21 cellular contexts compared by ENCODE assay signal in genomic region chr1:205932776-205933175, GRCh38. TPM values are rescaled to one million over a fixed set of nuclear protein-coding genes. Genes with fewer than 3 reads are reported as not detected.
A peak's percentile ranks its signal among the peaks of the same experiment; 100 is the strongest.
DNase-seq lines count a peak whose midpoint lies in the region; ATAC-seq, FAIRE-seq and TF ChIP-seq lines count a peak whose summit lies in the region.
"Had no signal": no experiment of that assay in that cellular context is flagged by ENCODE, and none has a peak within 500 bp of the region (broad histone marks: within the 10 kb centered on the region; RNA-seq: fewer than 3 reads in every experiment).

No MANE protein-coding gene starts in this region.

- DNase-seq in A549 (ENCODE audit: low read depth in 1 of 2, low spot score in 1 of 2) (no peak), PC-3 (no peak), H1 (ENCODE audit: low read depth in 1 of 2, low spot score in 2 of 2) (no peak), osteoblast (ENCODE audit: insufficient read length, low spot score, missing footprints) (peak; percentile 60), DMS153 treated with DMSO at 0.1 percent for 48 hours (lab: John Stamatoyannopoulos, UW; ENCODE audit: unreplicated experiment) (no peak), MG63 (no peak), A172 (ENCODE audit: low spot score) (no peak), NCI-H1417 (lab: John Stamatoyannopoulos, UW) (no peak)
- DNase-seq: BE2C; CD4-positive, alpha-beta memory T cell; EL; H7; NCI-H1417 treated with DMSO at 0.1 percent for 48 hours; NCI-H1930; NCI-H345; NCI-H524 treated with DMSO at 0.1 percent for 48 hours had no signal

- H2BK15ac ChIP-seq in H1 (ENCODE audit: low read length) = peak overlapping the region; percentile 77; the same call in 1 of the 2 replicates

- H3K23me2 ChIP-seq in H1 (ENCODE audit: low read depth, low read length) = no peaks in the 10 kb centered on the region; the same call in 1 of the 2 replicates

- H3K4me1 ChIP-seq in A549 (peaks cover 54% of the 10 kb centered on the region), PC-3 (ENCODE audit: insufficient read depth, low read length) (peaks cover 33% of the 10 kb centered on the region), H1 (replicated peaks in 1 of 4; ENCODE audit: control insufficient read depth in 3 of 4, insufficient read depth in 4 of 4, low read length in 3 of 4) (peaks cover 0 to 9% (median 3%) of the 10 kb centered on the region in 4 experiments; a peak in 2 of 7 replicates), osteoblast (ENCODE audit: insufficient read depth, low read length) (peaks cover 32% of the 10 kb centered on the region)
- H3K4me1 ChIP-seq: BE2C had no signal

- peak overlapping the region; percentile 80; the same call in 1 of the 2 replicates for H2BK5ac ChIP-seq in H1 (ENCODE audit: low read depth, low read length)

- H3K27ac ChIP-seq in A549 (peak overlapping the region; percentile 84 to 93), PC-3 (ENCODE audit: low read length) (peak overlapping the region; percentile 80), H1 (ENCODE audit: low read depth, low read length) (no peak overlapping the region), osteoblast (ENCODE audit: low read depth, low read length) (no peak overlapping the region)
- H3K27ac ChIP-seq: 22Rv1, KMS-11 had no signal

- BruUV-seq in PC-3 (replicated peaks; lab: Mats Ljungman, UMichigan) = no TSS peak

- TF ChIP-seq EP300 in A549 (IDR thresholded peaks at IDR 0.05) (no peak), H1 (IDR thresholded peaks at IDR 0.05; ENCODE audit: borderline replicate concordance in 1 of 2, low read depth in 2 of 2, low read length in 2 of 2) (no peak)

- H3K4me3 ChIP-seq in A549 (no peak overlapping the region), PC-3 (ENCODE audit: low read length) (no peak overlapping the region), H1 (ENCODE audit: extremely low read depth in 1 of 4, insufficient read depth in 2 of 4, low read depth in 3 of 4, low read length in 4 of 4) (no peak overlapping the region), osteoblast (ENCODE audit: insufficient read depth, low read length) (no peak overlapping the region), MG63 (no peak overlapping the region)

- no peak overlapping the region for H2BK120ac ChIP-seq in H1 (replicated peaks; ENCODE audit: low read depth, low read length)

- peak overlapping the region; percentile 91; the same call in 1 of the 2 replicates for H2AK5ac ChIP-seq in H1 (ENCODE audit: low read depth, low read length)

- intact Hi-C loops in PC-3 (cut with micrococcal nuclease) = no loop called here

- no peak overlapping the region for H3K4ac ChIP-seq in H1 (replicated peaks; ENCODE audit: insufficient read length, low read depth, low read length)

- WGBS in A549 (ENCODE audit: missing lambda C conversion rate) = 91% methylated on average over 6 of the region's 6 CpGs
- 90% methylated on average over 6 of the region's 6 CpGs; no CpG with 5 or more reads in 1 of the 2 experiments for WGBS in H1 (ENCODE audit: extremely low coverage in 1 of 2, insufficient coverage in 1 of 2, insufficient read length in 1 of 2, insufficient replicate concordance in 2 of 2, low coverage in 1 of 2, low lambda C conversion rate in 2 of 2, missing lambda C conversion rate in 1 of 2), 2 experiments

- H2BK20ac ChIP-seq in H1 (ENCODE audit: low read length) = peak overlapping the region; percentile 87; the same call in 1 of the 2 replicates

- TF ChIP-seq CTCF in A549 (IDR thresholded peaks at IDR 0.05) (no peak), PC-3 (conservative IDR thresholded peaks at IDR 0.05; ENCODE audit: low read depth, low read length) (no peak), H1 (IDR thresholded peaks at IDR 0.05; ENCODE audit: control extremely low read depth in 1 of 3, insufficient read depth in 1 of 3, low read depth in 1 of 3, low read length in 3 of 3) (no peak), osteoblast (IDR thresholded peaks at IDR 0.05; ENCODE audit: extremely low read depth, low read depth, low read length) (no peak)

- CTCF ChIA-PET in A549 (lab: Yijun Ruan, JAX) (interaction anchor here (0.9 to 23.3 kb wide), 3 partner anchors 10 to 49 kb away, joined by 3 to 822 read pairs (median 49); partner anchors contain the start of gene SLC26A9), PC-3 (lab: Charles Lee) (interaction anchor here (0.9 kb wide), 1 partner anchor 45 kb away, joined by 3 read pairs; no protein-coding TSS in a partner anchor), H1 (lab: Charles Lee; ENCODE audit: partially characterized antibody) (interaction anchor here (0.6 to 2.2 kb wide), 11 partner anchors 8 to 176 kb away, joined by 3 to 8 read pairs (median 4); no protein-coding TSS in a partner anchor)

- TF ChIP-seq RAD21 in A549 (conservative IDR thresholded peaks at IDR 0.05 in 1 of 2, IDR thresholded peaks at IDR 0.05 in 1 of 2) (no peak), H1 (IDR thresholded peaks at IDR 0.05 in 1 of 2, conservative IDR thresholded peaks at IDR 0.05 in 1 of 2; ENCODE audit: low read depth in 2 of 2, low read length in 2 of 2) (no peak)

- TF ChIP-seq POLR2A in A549 (IDR thresholded peaks at IDR 0.05; ENCODE audit: low read length) (no peak), H1 (IDR thresholded peaks at IDR 0.05; ENCODE audit: control extremely low read depth in 1 of 2, low read depth in 2 of 2, low read length in 2 of 2) (no peak)

- H4K20me1 ChIP-seq in PC-3 (ENCODE audit: low read length) (no peaks in the 10 kb centered on the region), H1 (replicated peaks in 1 of 2; ENCODE audit: control insufficient read depth in 1 of 2, insufficient read depth in 2 of 2, low read length in 2 of 2) (no peaks in the 10 kb centered on the region), osteoblast (ENCODE audit: insufficient read depth, low read length) (no peaks in the 10 kb centered on the region)

- no peak overlapping the region for H3K56ac ChIP-seq in H1 (replicated peaks; ENCODE audit: insufficient read length, low read depth, low read length)

- H3K9me3 ChIP-seq in A549 (no peaks in the 10 kb centered on the region), PC-3 (ENCODE audit: low read length) (no peaks in the 10 kb centered on the region), H1 (ENCODE audit: insufficient read depth in 2 of 2, low read depth in 1 of 2, low read length in 1 of 2) (no peaks in the 10 kb centered on the region), osteoblast (ENCODE audit: low read depth, low read length) (no peaks in the 10 kb centered on the region), MG63 (no peaks in the 10 kb centered on the region; the same call in 1 of the 2 replicates)
- H3K9me3 ChIP-seq: BE2C had no signal

- peak overlapping the region; percentile 68 for H3K18ac ChIP-seq in H1 (ENCODE audit: extremely low read depth, low read length)

- H3K4me2 ChIP-seq in A549 (peak overlapping the region; percentile 65), PC-3 (ENCODE audit: low read length) (0 out of 2 replicates have a peak overlapping the region, but pooled peaks have one; percentile 37), H1 (ENCODE audit: insufficient read depth in 1 of 2, low read depth in 2 of 2, low read length in 2 of 2) (no peak overlapping the region), osteoblast (ENCODE audit: insufficient read depth, low read length) (no peak overlapping the region)
- H3K4me2 ChIP-seq: KMS-11 had no signal

- no peak overlapping the region for H4K5ac ChIP-seq in H1 (ENCODE audit: insufficient read length, low read depth, low read length)

- H3K27me3 ChIP-seq in PC-3 (ENCODE audit: low read length) (no peaks in the 10 kb centered on the region), H1 (replicated peaks in 1 of 4; ENCODE audit: control insufficient read depth in 3 of 4, extremely low read depth in 1 of 4, insufficient read depth in 3 of 4, low read length in 3 of 4) (no peaks in the 10 kb centered on the region; a peak in 1 of 7 replicates), osteoblast (ENCODE audit: insufficient read depth, low read length) (no peaks in the 10 kb centered on the region), MG63 (no peaks in the 10 kb centered on the region)

- H3K9me2 ChIP-seq in PC-3 (replicated peaks; ENCODE audit: low read length) = no peaks in the 10 kb centered on the region

- no peak overlapping the region; the same call in 1 of the 2 replicates for H3K9ac ChIP-seq in PC-3 (ENCODE audit: low read length)
- H3K9ac ChIP-seq in H1 (replicated peaks in 1 of 4; ENCODE audit: extremely low read depth in 1 of 4, low read depth in 3 of 4, low read length in 3 of 4) = no peak overlapping the region
- H3K9ac ChIP-seq: KMS-11 had no signal

- no peak overlapping the region for H4K91ac ChIP-seq in H1 (replicated peaks; ENCODE audit: insufficient read length, low read length)

- no peak overlapping the region for H3K23ac ChIP-seq in H1 (ENCODE audit: insufficient read length)

- no peak for FAIRE-seq in A549 (lab: Jason Lieb, UNC)
- no peak for FAIRE-seq in H1 (lab: Jason Lieb, UNC)
- FAIRE-seq: GM12891 had no signal

- no peaks in the 10 kb centered on the region for H3K36me3 ChIP-seq in PC-3 (ENCODE audit: low read depth, low read length)
- no peaks in the 10 kb centered on the region for H3K36me3 ChIP-seq in H1 (ENCODE audit: control insufficient read depth in 2 of 4, insufficient read depth in 4 of 4, low read length in 3 of 4)
- no peaks in the 10 kb centered on the region for H3K36me3 ChIP-seq in osteoblast (ENCODE audit: insufficient read depth, low read length)
- no peaks in the 10 kb centered on the region for H3K36me3 ChIP-seq in MG63
- H3K36me3 ChIP-seq: BE2C had no signal

- H3K79me2 ChIP-seq in PC-3 (ENCODE audit: low read length) = no peaks in the 10 kb centered on the region
- H3K79me2 ChIP-seq in H1 (ENCODE audit: control insufficient read depth in 1 of 2, insufficient read depth in 2 of 2, low read length in 2 of 2) = no peaks in the 10 kb centered on the region
- no peaks in the 10 kb centered on the region for H3K79me2 ChIP-seq in osteoblast (ENCODE audit: insufficient read depth, low read length)

- peak overlapping the region; percentile 98; the same call in 1 of the 2 replicates for H2BK12ac ChIP-seq in H1 (ENCODE audit: low read depth, low read length)

- ATAC-seq in A549 (no peak), PC-3 (no peak)
- ATAC-seq: Panc1 had no signal

- no peak overlapping the region for H3K14ac ChIP-seq in H1 (ENCODE audit: insufficient read length)

- POLR2A ChIA-PET in A549 (lab: Yijun Ruan, JAX) (no interaction called here), PC-3 (lab: Charles Lee; ENCODE audit: unreplicated experiment) (no interaction called here), H1 (lab: Charles Lee; ENCODE audit: partially characterized antibody) (no interaction called here)

- H2AFZ ChIP-seq in PC-3 (ENCODE audit: low read length) (no peak overlapping the region), H1 (ENCODE audit: low read length) (no peak overlapping the region), osteoblast (ENCODE audit: low read length) (no peak overlapping the region)

- H4K8ac ChIP-seq in H1 (ENCODE audit: extremely low read depth, insufficient read depth, low read length) = peak overlapping the region; percentile 52; the same call in 1 of the 2 replicates

- H3K79me1 ChIP-seq in H1 (ENCODE audit: low read depth, low read length) = no peaks in the 10 kb centered on the region

- no peaks in the 10 kb centered on the region for H3F3A ChIP-seq in PC-3 (ENCODE audit: low read length, unreplicated experiment)

RNA-seq across cellular contexts. Expression of gene SLC26A9, which starts 10.5 kb away (rescaled TPM):
- polyA plus RNA-seq in A549 (2011; rRNA removed) (0.98 and 1.1 TPM in 2 replicates), A549 (2017; fragmentation: RNase III; extraction: RNeasy Plus Mini Kit Qiagen cat#74134 plus additional on column Dnase treatment) (0.14 to 0.18 TPM (median 0.16 TPM) in 3 replicates), H1 (2011; rRNA removed) (0.03 TPM in 1 of 2 replicates, not detected in the other)
- 0.19 and 0.30 TPM in 2 replicates for polyA plus RNA-seq in A549 (2012; cell fraction: cytosol; rRNA removed)
- polyA plus RNA-seq in A549 (2012; cell fraction: nucleus; rRNA removed) = 0.50 and 0.76 TPM in 2 replicates
- 1.1 and 1.3 TPM in 2 replicates for polyA minus RNA-seq in A549 (2011; rRNA and poly(A)+ RNA removed)
- total RNA-seq in PC-3 (2014; rRNA removed) (not detected in 2 replicates), osteoblast (not detected in 2 replicates)
- not detected in 2 replicates for total RNA-seq in H1 (2021; fragmentation: NEBNext Ultra II Directional; extraction: Animal tissue kit (Norgen Biotek cat#: 25700))
- polyA plus RNA-seq in H1 (2011; cell fraction: cytosol; rRNA removed) = 0.04 TPM
- polyA plus RNA-seq in H1 (2011; cell fraction: nucleus; rRNA removed) = 0.07 TPM
- polyA plus RNA-seq in H1 (2012, experiment 1 of 2) = 0.09 TPM in 1 of 4 replicates, not detected in the others
- polyA plus RNA-seq in H1 (2012, experiment 2 of 2) = not detected
- polyA plus RNA-seq in H1 (2013, experiment 1 of 2) = 0.08 TPM
- polyA plus RNA-seq in H1 (2013, experiment 2 of 2) = 0.02 TPM
- 0.02 TPM in 1 of 2 replicates, not detected in the other for polyA minus RNA-seq in H1 (2011; rRNA and poly(A)+ RNA removed)
- not detected for polyA minus RNA-seq in H1 (2011; cell fraction: cytosol; rRNA and poly(A)+ RNA removed)
- polyA minus RNA-seq in H1 (2011; cell fraction: nucleus; rRNA and poly(A)+ RNA removed) = not detected
- not detected in 2 replicates for total RNA-seq in MG63 (2014; rRNA removed; shearing (Covaris generic); ENCODE audit: low replicate concordance)
- 0.05 TPM in 1 of 2 replicates, not detected in the other for total RNA-seq in A172 (2014; rRNA removed; shearing (Covaris generic))
- total RNA-seq: CD4-positive, alpha-beta memory T cell; H7; SK-MEL-5 had no signal
- polyA plus RNA-seq: CD4-positive, alpha-beta memory T cell had no signal

Comparison
In these comparisons a context has a peak if more than half of its experiments do, and no peak if none do; other contexts are left out.
1. H3K27ac ChIP-seq: peak in A549 (2 of 2) and PC-3 (single experiment); none in H1 (single experiment) and osteoblast (single experiment).
2. H3K4me2 ChIP-seq: peak in A549 (single experiment) and PC-3 (single experiment); none in H1 (0 of 2) and osteoblast (single experiment).